In the genomic region with DNA sequence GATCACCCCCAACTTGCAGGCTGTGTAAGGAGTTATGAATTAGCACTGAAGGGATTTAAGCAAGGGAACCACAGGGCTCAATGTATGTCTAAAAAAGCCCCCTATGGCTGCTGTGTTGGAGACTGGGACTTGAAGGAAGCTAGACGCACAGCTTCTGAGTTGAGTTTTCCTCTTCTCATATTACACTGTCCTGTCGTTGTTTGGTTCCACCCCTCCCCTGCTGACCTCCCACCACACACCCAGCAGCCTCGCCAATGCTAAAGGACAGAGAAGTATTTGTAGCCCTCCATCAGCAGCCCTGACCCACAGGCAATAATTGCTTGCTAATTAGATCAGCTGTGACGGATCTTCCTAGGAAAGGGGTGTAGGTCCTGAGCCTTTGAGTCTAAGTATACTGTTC, we compare ENCODE assay signal across 17 cellular contexts.
"Had no signal": no experiment of that assay in that cellular context is flagged by ENCODE, and none has a peak within 500 bp of the region (broad histone marks: within the 10 kb centered on the region; RNA-seq: fewer than 3 reads in every experiment).

No MANE protein-coding gene starts in this region.

- ATAC-seq: gastroesophageal sphincter, heart left ventricle, lower lobe of right lung, natural killer cell had no signal

- DNase-seq: activated CD4-positive, alpha-beta T cell treated with anti-CD3 and anti-CD28 coated beads, Interleukin-2, amount 50 U/mL, for 1 hour; activated CD4-positive, CD25-positive, alpha-beta regulatory T cell treated with anti-CD3 and anti-CD28 coated beads, Interleukin-2, amount 50 U/mL, for 72 hours; activated CD8-positive, alpha-beta memory T cell treated with anti-CD3 and anti-CD28 coated beads, Interleukin-2, amount 50 U/mL, for 4 hours; activated effector memory CD4-positive, alpha-beta T cell treated with anti-CD3 and anti-CD28 coated beads, Interleukin-2, amount 50 U/mL, for 16 hours; activated naive CD4-positive, alpha-beta T cell treated with anti-CD3 and anti-CD28 coated beads, Interleukin-2, amount 50 U/mL, for 16 hours; activated T-cell treated with anti-CD3 and anti-CD28 coated beads, Interleukin-2, amount 50 U/mL, for 48 hours; heart left ventricle; lower lobe of right lung; natural killer cell; nucleus accumbens; posterior cingulate gyrus; spleen; stimulated activated CD8-positive, alpha-beta memory T cell treated with anti-CD3 and anti-CD28 coated beads, Interleukin-4, amount 100 ng/mL, for 48 hours; stimulated activated naive CD4-positive, alpha-beta T cell treated with Interleukin-2 at 50 U/mL for 16 hours; T1000; thyroid gland had no signal
